10 cellular contexts compared by ENCODE assay signal in genomic region chr15:78907577-78907976, GRCh38. TPM values are rescaled to one million over a fixed set of nuclear protein-coding genes. Genes with fewer than 3 reads are reported as not detected.
DNase-seq lines count a peak whose midpoint lies in the region; ATAC-seq, FAIRE-seq and TF ChIP-seq lines count a peak whose summit lies in the region.
"Had no signal": no experiment of that assay in that cellular context is flagged by ENCODE, and none has a peak within 500 bp of the region (broad histone marks: within the 10 kb centered on the region; RNA-seq: fewer than 3 reads in every experiment).

No MANE protein-coding gene starts in this region.

- DNase-seq in ELF-1 (ENCODE audit: low read depth, low spot score) (peak; percentile 36), KBM-7 (peak; percentile 50), GM12878 (ENCODE audit: low read depth, low spot score) (no peak), myocyte (ENCODE audit: low read depth) (peak; percentile 40), GM12891 (ENCODE audit: insufficient read length, low spot score) (no peak), NCI-H524 treated with DMSO at 0.1 percent for 48 hours (lab: John Stamatoyannopoulos, UW) (no peak)
- DNase-seq in activated naive CD4-positive, alpha-beta T cell treated with anti-CD3 and anti-CD28 coated beads, Interleukin-2, amount 10 ng/mL, durations not matched to agents 7 days and 5 days = no peak
- DNase-seq: esophagus squamous epithelium, NCI-H510A treated with DMSO at 0.1 percent for 48 hours, pancreas had no signal

- no peak overlapping the region for H3K4me3 ChIP-seq in GM12878
- H3K4me3 ChIP-seq: esophagus squamous epithelium, pancreas had no signal

- intact Hi-C loops in GM12878 (cut with micrococcal nuclease; ENCODE audit: unreplicated experiment) = no loop called here

- H3K79me2 ChIP-seq in GM12878 (ENCODE audit: control insufficient read depth, insufficient read depth, low read length) = no peaks in the 10 kb centered on the region

- no peaks in the 10 kb centered on the region for H3K27me3 ChIP-seq in GM12878 (replicated peaks in 1 of 2; ENCODE audit: control insufficient read depth in 2 of 2, insufficient read depth in 2 of 2, low read length in 1 of 2)
- H3K27me3 ChIP-seq: esophagus squamous epithelium, pancreas had no signal

- SMC1A ChIA-PET in GM12878 (lab: Charles Lee; ENCODE audit: uncharacterized antibody, unreplicated experiment) = interaction anchor here (0.7 to 10.3 kb wide), 11 partner anchors 15 to 277 kb away, joined by 3 to 91 read pairs (median 6); no protein-coding TSS in a partner anchor

- in situ Hi-C loops in KBM-7 (cut with MboI; ENCODE audit: low pct_unique_long_range_greater_than_20kb, low sequenced_read_pairs) (loop anchor here (10.0 to 25.0 kb wide), 2 partner anchors 117 to 280 kb away; no protein-coding TSS in a partner anchor), GM12878 (cut with MboI) (no loop called here)

- ATAC-seq in GM12878 = no peak; the same call in 2 of the 3 replicates
- ATAC-seq: pancreas had no signal

- POLR2A ChIA-PET in GM12878 (lab: Charles Lee) = no interaction called here

- no peak overlapping the region for H3K27ac ChIP-seq in GM12878 (ENCODE audit: control insufficient read depth, insufficient read depth)
- H3K27ac ChIP-seq: esophagus squamous epithelium, pancreas had no signal

- no peak for TF ChIP-seq EP300 in GM12878 (IDR thresholded peaks at IDR 0.05; ENCODE audit: borderline replicate concordance in 1 of 2, control insufficient read depth in 1 of 2, low read depth in 2 of 2, low read length in 2 of 2)

- no peaks in the 10 kb centered on the region for H4K20me1 ChIP-seq in GM12878 (ENCODE audit: control insufficient read depth, insufficient read depth)

- H3K36me3 Mint-ChIP-seq in activated naive CD4-positive, alpha-beta T cell treated with anti-CD3 and anti-CD28 coated beads, Interleukin-2, amount 10 ng/mL, durations not matched to agents 7 days and 5 days = peaks cover 62% of the 10 kb centered on the region

- BruUV-seq in GM12878 (replicated peaks; lab: Mats Ljungman, UMichigan) = no TSS peak

- peaks cover 7 to 31% of the 10 kb centered on the region in 2 experiments for H3K36me3 ChIP-seq in GM12878 (ENCODE audit: control insufficient read depth in 2 of 2, insufficient read depth in 2 of 2, low read length in 1 of 2)

- no peak for TF ChIP-seq POLR2A in GM12878 (IDR thresholded peaks at IDR 0.05; ENCODE audit: low read depth, low read length)
- TF ChIP-seq POLR2A in GM12891 (IDR thresholded peaks at IDR 0.05; ENCODE audit: low read depth, low read length) = no peak

- H3K4me3 Mint-ChIP-seq in activated naive CD4-positive, alpha-beta T cell treated with anti-CD3 and anti-CD28 coated beads, Interleukin-2, amount 10 ng/mL, durations not matched to agents 7 days and 5 days = no peak overlapping the region

- no peak overlapping the region for H3K9ac ChIP-seq in GM12878 (ENCODE audit: control insufficient read depth, insufficient read depth, low read length)

- peaks cover 10% of the 10 kb centered on the region; the same call in 1 of the 2 replicates for H3K4me1 ChIP-seq in GM12878 (ENCODE audit: control insufficient read depth, insufficient read depth, low read length)

- FAIRE-seq in GM12878 (lab: Jason Lieb, UNC) (no peak), GM12891 (lab: Jason Lieb, UNC) (no peak)
- FAIRE-seq: pancreas had no signal

- TF ChIP-seq RAD21 in GM12878 (IDR thresholded peaks at IDR 0.05; ENCODE audit: insufficient read depth, low read depth, low read length) = peak; percentile 44; the same call in 1 of the 2 replicates

- H3K9me3 Mint-ChIP-seq in activated naive CD4-positive, alpha-beta T cell treated with anti-CD3 and anti-CD28 coated beads, Interleukin-2, amount 10 ng/mL, durations not matched to agents 7 days and 5 days = no peaks in the 10 kb centered on the region

- H3K27me3 Mint-ChIP-seq in activated naive CD4-positive, alpha-beta T cell treated with anti-CD3 and anti-CD28 coated beads, Interleukin-2, amount 10 ng/mL, durations not matched to agents 7 days and 5 days = no peaks in the 10 kb centered on the region

- CTCF ChIA-PET in GM12878 (lab: Yijun Ruan, JAX) = interaction anchor here (1.5 to 10.8 kb wide), 9 partner anchors 8 to 275 kb away, joined by 3 to 127 read pairs (median 12); no protein-coding TSS in a partner anchor
- CTCF ChIA-PET in activated naive CD4-positive, alpha-beta T cell treated with anti-CD3 and anti-CD28 coated beads, Interleukin-2, amount 10 ng/mL, durations not matched to agents 7 days and 5 days (lab: Charles Lee) = interaction anchor here (1.3 to 7.5 kb wide), 6 partner anchors 8 to 277 kb away, joined by 4 to 36 read pairs (median 7); no protein-coding TSS in a partner anchor

- no peak overlapping the region for H3K27ac Mint-ChIP-seq in activated naive CD4-positive, alpha-beta T cell treated with anti-CD3 and anti-CD28 coated beads, Interleukin-2, amount 10 ng/mL, durations not matched to agents 7 days and 5 days

- H3K4me1 Mint-ChIP-seq in activated naive CD4-positive, alpha-beta T cell treated with anti-CD3 and anti-CD28 coated beads, Interleukin-2, amount 10 ng/mL, durations not matched to agents 7 days and 5 days = peaks cover 29% of the 10 kb centered on the region

- peak; percentile 10 to 28 (median 19); a peak in 2 of 6 replicates for TF ChIP-seq CTCF in GM12878 (IDR thresholded peaks at IDR 0.05 in 2 of 3, conservative IDR thresholded peaks at IDR 0.05 in 1 of 3; ENCODE audit: control insufficient read depth in 2 of 3, extremely low read depth in 1 of 3, insufficient read depth in 1 of 3, low read depth in 3 of 3, low read length in 3 of 3)

- no peak overlapping the region for H3K4me2 ChIP-seq in GM12878 (ENCODE audit: control insufficient read depth, insufficient read depth)

- H2AFZ ChIP-seq in GM12878 (ENCODE audit: control insufficient read depth, low read depth, low read length) = no peak overlapping the region

- WGBS in GM12878 (ENCODE audit: insufficient coverage, insufficient replicate concordance, low lambda C conversion rate, missing lambda C conversion rate) = 20% methylated on average over 2 of the region's 3 CpGs

- H3K9me3 ChIP-seq in GM12878 (replicated peaks; ENCODE audit: control insufficient read depth, insufficient read depth, low read length) = no peaks in the 10 kb centered on the region
- H3K9me3 ChIP-seq: esophagus squamous epithelium, pancreas had no signal

- RAD21 ChIA-PET in GM12878 (lab: Charles Lee; ENCODE audit: unreplicated experiment) = interaction anchor here (0.6 to 4.4 kb wide), 11 partner anchors 17 to 282 kb away, joined by 3 to 32 read pairs (median 3); no protein-coding TSS in a partner anchor

TF ChIP-seq in GM12878, 131 proteins besides CTCF, POLR2A, EP300 and RAD21 (continues in another document):
- TF ChIP-seq SP1 (IDR thresholded peaks at IDR 0.05; ENCODE audit: low read depth, low read length) = no peak
- TF ChIP-seq CHD1 (IDR thresholded peaks at IDR 0.05; ENCODE audit: low read depth, low read length) = no peak
- TF ChIP-seq FOS (IDR thresholded peaks at IDR 0.05; ENCODE audit: borderline replicate concordance, extremely low read depth, insufficient read length) = no peak
- TF ChIP-seq SMAD5 (IDR thresholded peaks at IDR 0.05; ENCODE audit: low read depth) = no peak

TF ChIP-seq in GM12891, 5 proteins besides CTCF, POLR2A, EP300 and RAD21:
- TF ChIP-seq SPI1 (IDR thresholded peaks at IDR 0.05; ENCODE audit: low read depth, low read length) (no peak), TAF1 (IDR thresholded peaks at IDR 0.05; ENCODE audit: low read depth, low read length) (no peak), PAX5 (IDR thresholded peaks at IDR 0.05; ENCODE audit: insufficient read depth, low read length, severe bottlenecking) (no peak), POU2F2 (IDR thresholded peaks at IDR 0.05; ENCODE audit: low read depth, low read length) (no peak), POLR2AphosphoS5 (IDR thresholded peaks at IDR 0.05; ENCODE audit: low read depth, low read length) (no peak)

RNA-seq across cellular contexts. Expression of gene MORF4L1, which starts 34.9 kb away (rescaled TPM):
- 189 and 192 TPM in 2 replicates for total RNA-seq in GM12878 (2013; cell fraction: nucleolus; rRNA removed)
- total RNA-seq in GM12878 (2014; rRNA removed) = 113 and 132 TPM in 2 replicates
- 183 and 189 TPM in 2 replicates for total RNA-seq in GM12878 (2014; rRNA removed; fragmentation: Illumina TruSeq; extraction: Trizol)
- total RNA-seq in GM12878 (2021) = 227 and 245 TPM in 2 replicates
- polyA plus RNA-seq in GM12878 (2011; ENCODE audit: low read depth) = 210 TPM
- 356 and 537 TPM in 2 replicates for polyA plus RNA-seq in GM12878 (2011; rRNA removed)
- polyA plus RNA-seq in GM12878 (2011; cell fraction: cytosol; rRNA removed) = 120 and 179 TPM in 2 replicates
- polyA plus RNA-seq in GM12878 (2011; cell fraction: nucleus; rRNA removed) = 98.5 and 126 TPM in 2 replicates
- 241 and 341 TPM in 2 replicates for polyA plus RNA-seq in GM12878 (2012)
- polyA plus RNA-seq in GM12878 (2014; fragmentation: Illumina TruSeq; extraction: Trizol) = 636 and 940 TPM in 2 replicates
- polyA plus RNA-seq in GM12878 (2014; fragmentation: Nextera tagmentation; extraction: Ambion mirVana) = 100 to 1,000 TPM; 230 to 403 TPM
- 325 and 426 TPM in 2 replicates for polyA plus RNA-seq in GM12878 (2014; rRNA removed)
- 100 to 1,000 TPM; 184 to 198 TPM for polyA plus RNA-seq in GM12878 (2016; fragmentation: Nextera tagmentation; extraction: Ambion mirVana)
- 76.0 and 104 TPM in 2 replicates for polyA minus RNA-seq in GM12878 (2011; rRNA and poly(A)+ RNA removed)
- polyA minus RNA-seq in GM12878 (2011; cell fraction: cytosol; rRNA and poly(A)+ RNA removed) = 52.9 and 57.2 TPM in 2 replicates
- polyA minus RNA-seq in GM12878 (2011; cell fraction: nucleus; rRNA and poly(A)+ RNA removed) = 41.2 and 59.2 TPM in 2 replicates
- total RNA-seq in myocyte = 527 and 616 TPM in 2 replicates
- polyA plus RNA-seq in myocyte (2012) = 451 TPM
- 287 TPM for polyA plus RNA-seq in GM12891 (2012; ENCODE audit: low read depth, missing spikeins)

RNA-seq across cellular contexts. Expression of gene CTSH, which starts 37.3 kb away (rescaled TPM):
- 537 and 552 TPM in 2 replicates for total RNA-seq in GM12878 (2013; cell fraction: nucleolus; rRNA removed)
- total RNA-seq in GM12878 (2014; rRNA removed) (978 and 1,037 TPM in 2 replicates), GM12878 (2014; rRNA removed; fragmentation: Illumina TruSeq; extraction: Trizol) (431 and 454 TPM in 2 replicates), GM12878 (2021) (510 and 512 TPM in 2 replicates), myocyte (1,721 and 2,454 TPM in 2 replicates)
- 365 TPM for polyA plus RNA-seq in GM12878 (2011; ENCODE audit: low read depth)
- polyA plus RNA-seq in GM12878 (2011; rRNA removed) (1,085 and 1,212 TPM in 2 replicates), GM12878 (2014; fragmentation: Illumina TruSeq; extraction: Trizol) (738 and 761 TPM in 2 replicates), GM12878 (2014; fragmentation: Nextera tagmentation; extraction: Ambion mirVana) (10 to 100 TPM; 30.2 to 88.2 TPM), GM12878 (2014; rRNA removed) (983 and 1,098 TPM in 2 replicates), GM12878 (2016; fragmentation: Nextera tagmentation; extraction: Ambion mirVana) (100 to 1,000 TPM; 505 to 526 TPM)
- 1,125 and 1,816 TPM in 2 replicates for polyA plus RNA-seq in GM12878 (2011; cell fraction: cytosol; rRNA removed)
- polyA plus RNA-seq in GM12878 (2011; cell fraction: nucleus; rRNA removed) = 2,323 and 2,526 TPM in 2 replicates
- 535 and 663 TPM in 2 replicates for polyA plus RNA-seq in GM12878 (2012)
- polyA minus RNA-seq in GM12878 (2011; rRNA and poly(A)+ RNA removed) = 591 and 663 TPM in 2 replicates
- 223 and 239 TPM in 2 replicates for polyA minus RNA-seq in GM12878 (2011; cell fraction: cytosol; rRNA and poly(A)+ RNA removed)
- polyA minus RNA-seq in GM12878 (2011; cell fraction: nucleus; rRNA and poly(A)+ RNA removed) = 381 and 500 TPM in 2 replicates
- polyA plus RNA-seq in myocyte (2012) = 673 TPM
- 464 TPM for polyA plus RNA-seq in GM12891 (2012; ENCODE audit: low read depth, missing spikeins)

Comparison
In these comparisons a context has a peak if more than half of its experiments do, and no peak if none do; other contexts are left out.
1. DNase-seq: peak in ELF-1 (single experiment), KBM-7 (single experiment) and myocyte (single experiment); none in GM12878 (single experiment), GM12891 (single experiment), activated naive CD4-positive, alpha-beta T cell treated with anti-CD3 and anti-CD28 coated beads, Interleukin-2, amount 10 ng/mL, durations not matched to agents 7 days and 5 days (single experiment) and NCI-H524 treated with DMSO at 0.1 percent for 48 hours (single experiment).